Comparison of ENCODE assay signal across 29 cellular contexts in genomic region chr2:30136729-30137444, GRCh38. TPM values are rescaled to one million over a fixed set of nuclear protein-coding genes. Genes with fewer than 3 reads are reported as not detected.
DNase-seq lines count a peak whose midpoint lies in the region; ATAC-seq, FAIRE-seq and TF ChIP-seq lines count a peak whose summit lies in the region.
"Had no signal": no experiment of that assay in that cellular context is flagged by ENCODE, and none has a peak within 500 bp of the region (broad histone marks: within the 10 kb centered on the region; RNA-seq: fewer than 3 reads in every experiment).

No MANE protein-coding gene starts in this region.

- no peak for TF ChIP-seq POLR2A in H54 (IDR thresholded peaks at IDR 0.05; ENCODE audit: low read depth, low read length)

- FAIRE-seq in H54 (lab: Jason Lieb, UNC) (peak; percentile 52), bronchial epithelial cell (lab: Jason Lieb, UNC) (peak; percentile 81)

- H3K4me1 ChIP-seq in RWPE2 (ENCODE audit: insufficient read depth, poor library complexity, severe bottlenecking) (peaks cover 34% of the 10 kb centered on the region), liver (ENCODE audit: control insufficient read depth in 4 of 4, insufficient read depth in 4 of 4, low read length in 3 of 4) (no peaks in the 10 kb centered on the region)
- H3K4me1 ChIP-seq: body of pancreas had no signal

- H3K4me1 Mint-ChIP-seq in progenitor cell of endocrine pancreas (ENCODE audit: low read depth) = no peaks in the 10 kb centered on the region
- H3K4me1 Mint-ChIP-seq: nephron progenitor cell had no signal

- H3K36me3 Mint-ChIP-seq in progenitor cell of endocrine pancreas (ENCODE audit: insufficient read depth) = no peaks in the 10 kb centered on the region
- H3K36me3 Mint-ChIP-seq: type B pancreatic cell had no signal

- H3K4me3 ChIP-seq in RWPE2 (ENCODE audit: severe bottlenecking) (no peak overlapping the region), bronchial epithelial cell (ENCODE audit: low read depth, low read length) (no peak overlapping the region), liver (ENCODE audit: low read depth in 1 of 3, low read length in 3 of 3) (no peak overlapping the region)
- H3K4me3 ChIP-seq: body of pancreas, GM23248, ovary, smooth muscle cell had no signal

- H3K27ac Mint-ChIP-seq in progenitor cell of endocrine pancreas = no peak overlapping the region
- H3K27ac Mint-ChIP-seq: activated CD4-positive, alpha-beta T cell treated with anti-CD3 and anti-CD28 coated beads, Interleukin-2, amount 10 ng/mL, durations not matched to agents 7 days and 5 days; activated T-cell treated with anti-CD3 and anti-CD28 coated beads, Interleukin-2, amount 50 U/mL, for 24 hours; HFFc6; nephron progenitor cell; type B pancreatic cell had no signal

- DNase-seq in H54 (ENCODE audit: insufficient read length, low spot score) (no peak), RWPE2 (ENCODE audit: low spot score) (no peak), bronchial epithelial cell (ENCODE audit: low read depth) (peak; percentile 92), cerebellum (ENCODE audit: low spot score) (no peak), progenitor cell of endocrine pancreas (ENCODE audit: low spot score, unreplicated experiment) (no peak)
- DNase-seq: ACHN; activated CD4-positive, alpha-beta T cell treated with anti-CD3 and anti-CD28 coated beads, Interleukin-2, amount 10 ng/mL, durations not matched to agents 7 days and 5 days; activated gamma-delta T cell treated with Interleukin-2 at 50 U/mL for 16 hours; activated T-cell treated with anti-CD3 and anti-CD28 coated beads, Interleukin-2, amount 50 U/mL, for 24 hours; body of pancreas; COR-L47; DMS53; GF-D8; GM23248; head of caudate nucleus; HFFc6; IMR-90; NCI-H1105 treated with DMSO at 0.1 percent for 48 hours; NCI-H2029 treated with DMSO at 0.1 percent for 48 hours; NCI-H226; nephron progenitor cell; ovary; stimulated activated CD4-positive, alpha-beta T cell treated with anti-CD3 and anti-CD28 coated beads, Interleukin-2, amount 100 ng/mL, for 24 hours; T1000 had no signal

- H3K27me3 ChIP-seq in RWPE2 (ENCODE audit: insufficient read depth, poor library complexity, severe bottlenecking) (no peaks in the 10 kb centered on the region), bronchial epithelial cell (ENCODE audit: control insufficient read depth, insufficient read depth, low read length) (no peaks in the 10 kb centered on the region), liver (ENCODE audit: control insufficient read depth in 4 of 4, insufficient read depth in 4 of 4, low read length in 3 of 4) (no peaks in the 10 kb centered on the region)
- H3K27me3 ChIP-seq: body of pancreas, ovary had no signal

- TF ChIP-seq CTCF in RWPE2 (IDR thresholded peaks at IDR 0.05; ENCODE audit: poor library complexity, severe bottlenecking) = no peak
- no peak for TF ChIP-seq CTCF in bronchial epithelial cell (IDR thresholded peaks at IDR 0.05; ENCODE audit: insufficient read depth, low read length, severe bottlenecking)
- no peak for TF ChIP-seq CTCF in liver (IDR thresholded peaks at IDR 0.05; ENCODE audit: low read depth, low read length, missing input control)
- TF ChIP-seq CTCF in progenitor cell of endocrine pancreas (IDR thresholded peaks at IDR 0.05; ENCODE audit: unreplicated experiment) = no peak

- no peak overlapping the region for H3K4me3 Mint-ChIP-seq in progenitor cell of endocrine pancreas (ENCODE audit: low read depth)
- H3K4me3 Mint-ChIP-seq: activated CD4-positive, alpha-beta T cell treated with anti-CD3 and anti-CD28 coated beads, Interleukin-2, amount 10 ng/mL, durations not matched to agents 7 days and 5 days; activated T-cell treated with anti-CD3 and anti-CD28 coated beads, Interleukin-2, amount 50 U/mL, for 24 hours; HFFc6; nephron progenitor cell; type B pancreatic cell had no signal

- ATAC-seq in RWPE2 (ENCODE audit: low read depth) (peak; percentile 99), GM21528 (IDR thresholded peaks at IDR 0.05; ENCODE audit: low FRiP score, unreplicated experiment) (no peak), GM18520 (IDR thresholded peaks at IDR 0.05; ENCODE audit: unreplicated experiment) (no peak)
- ATAC-seq: body of pancreas had no signal

- WGBS in liver = 74% methylated on average over 10 of the region's 10 CpGs

- no peaks in the 10 kb centered on the region for H3K36me3 ChIP-seq in RWPE2 (ENCODE audit: low read depth)
- no peaks in the 10 kb centered on the region for H3K36me3 ChIP-seq in bronchial epithelial cell (ENCODE audit: control insufficient read depth, insufficient read depth, low read length)
- no peaks in the 10 kb centered on the region for H3K36me3 ChIP-seq in liver (ENCODE audit: control insufficient read depth in 4 of 4, insufficient read depth in 3 of 4, low read depth in 1 of 4, low read length in 3 of 4)
- H3K36me3 ChIP-seq: ovary had no signal

- H3K9me3 Mint-ChIP-seq in progenitor cell of endocrine pancreas (ENCODE audit: low read depth) = no peaks in the 10 kb centered on the region
- H3K9me3 Mint-ChIP-seq: activated CD4-positive, alpha-beta T cell treated with anti-CD3 and anti-CD28 coated beads, Interleukin-2, amount 10 ng/mL, durations not matched to agents 7 days and 5 days; activated T-cell treated with anti-CD3 and anti-CD28 coated beads, Interleukin-2, amount 50 U/mL, for 24 hours; HFFc6; nephron progenitor cell; type B pancreatic cell had no signal

- H3K9ac ChIP-seq in liver (ENCODE audit: low read depth in 1 of 2, low read length in 2 of 2) = no peak overlapping the region
- H3K9ac ChIP-seq: GM23248 had no signal

- peaks cover 7% of the 10 kb centered on the region for H3K27me3 Mint-ChIP-seq in progenitor cell of endocrine pancreas

- peak overlapping the region; percentile 78 for H3K27ac ChIP-seq in RWPE2 (ENCODE audit: poor library complexity, severe bottlenecking)
- H3K27ac ChIP-seq in liver (ENCODE audit: low read depth in 1 of 2, low read length in 2 of 2) = no peak overlapping the region
- H3K27ac ChIP-seq: body of pancreas, GM23248, ovary had no signal

- TF ChIP-seq RAD21 in liver (IDR thresholded peaks at IDR 0.05) = no peak

- H3K9me3 ChIP-seq in RWPE2 (ENCODE audit: severe bottlenecking) = no peaks in the 10 kb centered on the region
- H3K9me3 ChIP-seq in liver (ENCODE audit: control insufficient read depth in 4 of 4, low read length in 3 of 4) = no peaks in the 10 kb centered on the region
- H3K9me3 ChIP-seq: body of pancreas, ovary had no signal

TF ChIP-seq in liver, 16 proteins besides CTCF, POLR2A, EP300 and RAD21:
- TF ChIP-seq NR2F2 (IDR thresholded peaks at IDR 0.05) (peak; percentile 50), FOXA2 (IDR thresholded peaks at IDR 0.05) (no peak)

RNA-seq across cellular contexts. Expression of gene YPEL5, which starts 9.9 kb away (rescaled TPM):
- total RNA-seq in bronchial epithelial cell (84.2 and 113 TPM in 2 replicates), liver (10 to 100 TPM; 28.4 to 62.8 TPM), cerebellum (70.1 TPM), progenitor cell of endocrine pancreas (63.6 and 65.4 TPM in 2 replicates)
- 10 to 100 TPM; 20.4 to 44.7 TPM for polyA plus RNA-seq in liver
